20 cellular contexts compared by ENCODE assay signal in genomic region chr12:32542550-32543229, GRCh38.
DNase-seq lines count a peak whose midpoint lies in the region; ATAC-seq, FAIRE-seq and TF ChIP-seq lines count a peak whose summit lies in the region.
"Had no signal": no experiment of that assay in that cellular context is flagged by ENCODE, and none has a peak within 500 bp of the region (broad histone marks: within the 10 kb centered on the region; RNA-seq: fewer than 3 reads in every experiment).

No MANE protein-coding gene starts in this region.

- H3K4ac ChIP-seq in mesenchymal stem cell (ENCODE audit: low read depth in 1 of 2, low read length in 2 of 2), result no peak overlapping the region

- H3K4me2 ChIP-seq in GM23338, result no peak overlapping the region
- H3K4me2 ChIP-seq in mesenchymal stem cell (ENCODE audit: low read length, poor library complexity, severe bottlenecking), result peak overlapping the region; percentile 51

- H4K8ac ChIP-seq in mesenchymal stem cell (ENCODE audit: low read length), result no peak overlapping the region

- no peak overlapping the region for H3K4me3 Mint-ChIP-seq in GM23338
- no peak overlapping the region for H3K4me3 Mint-ChIP-seq in naive thymus-derived CD8-positive, alpha-beta T cell
- H3K4me3 Mint-ChIP-seq: activated T-helper 1 cell treated with anti-CD3 and anti-CD28 coated beads, Interleukin-12 subunit alpha, Interleukin-12 subunit beta, Interleukin-2, Interleukin-4 antibody, amounts not matched to agents 30 ng/mL and 10 ng/mL and 1 ng/mL, durations not matched to agents 14 hours and 24 hours and 36 hours; neural crest cell had no signal

- 99% methylated on average over 4 of the region's 6 CpGs for WGBS in mesenchymal stem cell

- H3K36me3 ChIP-seq in GM23338 (ENCODE audit: insufficient read depth) (no peaks in the 10 kb centered on the region), mesenchymal stem cell (ENCODE audit: control insufficient read depth in 1 of 2, insufficient read depth in 2 of 2, low read depth in 1 of 2, low read length in 2 of 2) (peaks cover 0 to 5% of the 10 kb centered on the region in 2 experiments)

- POLR2A ChIA-PET in naive thymus-derived CD8-positive, alpha-beta T cell (lab: Charles Lee), result no interaction called here

- no peaks in the 10 kb centered on the region for H3K27me3 ChIP-seq in GM23338 (ENCODE audit: insufficient read depth)
- no peaks in the 10 kb centered on the region for H3K27me3 ChIP-seq in mesenchymal stem cell (ENCODE audit: control insufficient read depth in 1 of 2, insufficient read depth in 1 of 2, low read length in 2 of 2)
- H3K27me3 ChIP-seq: BLaER1 treated with 17β-estradiol and CSF1 and Interleukin-3, amounts not matched to agents 10 nM and 100 nM had no signal

- H3K9ac ChIP-seq in mesenchymal stem cell (ENCODE audit: low read length), result peak overlapping the region; percentile 15
- H3K9ac ChIP-seq: BLaER1 treated with 17β-estradiol and CSF1 and Interleukin-3, amounts not matched to agents 10 nM and 100 nM had no signal

- no peaks in the 10 kb centered on the region for H3K9me2 ChIP-seq in GM23338 (ENCODE audit: insufficient read depth)

- no peak overlapping the region for H3K23ac ChIP-seq in mesenchymal stem cell (ENCODE audit: low read length in 2 of 2)

- ATAC-seq in GM23338, result no peak
- ATAC-seq in naive thymus-derived CD8-positive, alpha-beta T cell, result no peak
- ATAC-seq: GM12878 had no signal

- peaks cover 46% of the 10 kb centered on the region for H3K4me1 ChIP-seq in GM23338 (ENCODE audit: insufficient read depth)
- H3K4me1 ChIP-seq in mesenchymal stem cell (ENCODE audit: control insufficient read depth, insufficient read depth, low read depth, low read length), result peaks cover 13% of the 10 kb centered on the region

- H2BK12ac ChIP-seq in mesenchymal stem cell (ENCODE audit: low read length in 2 of 2), result no peak overlapping the region

- H2BK5ac ChIP-seq in mesenchymal stem cell (ENCODE audit: low read depth, low read length, poor library complexity, severe bottlenecking), result no peak overlapping the region

- peaks cover 37% of the 10 kb centered on the region for H4K20me1 ChIP-seq in GM23338 (replicated peaks; ENCODE audit: insufficient read depth)

- H3K9me3 ChIP-seq in mesenchymal stem cell (ENCODE audit: control insufficient read depth, low read length), result no peaks in the 10 kb centered on the region
- H3K9me3 ChIP-seq: BLaER1 treated with 17β-estradiol and CSF1 and Interleukin-3, amounts not matched to agents 10 nM and 100 nM had no signal

- TF ChIP-seq CTCF in GM23338 (conservative IDR thresholded peaks at IDR 0.05; ENCODE audit: low read depth in 2 of 2), result no peak

- H3K4me1 Mint-ChIP-seq in GM23338, result peaks cover 42% of the 10 kb centered on the region
- H3K4me1 Mint-ChIP-seq in naive thymus-derived CD8-positive, alpha-beta T cell, result peaks cover 0 to 6% (median 0%) of the 10 kb centered on the region in 4 donors

- H3K4me3 ChIP-seq in GM23338 (no peak overlapping the region), mesenchymal stem cell (ENCODE audit: insufficient read depth in 1 of 2, low read depth in 1 of 2, low read length in 2 of 2) (no peak overlapping the region)
- H3K4me3 ChIP-seq: BLaER1 treated with 17β-estradiol and CSF1 and Interleukin-3, amounts not matched to agents 10 nM and 100 nM; GM12878 had no signal

- no peak for DNase-seq in GM23338 (ENCODE audit: low spot score)
- DNase-seq in caudate nucleus (lab: John Stamatoyannopoulos, UW), result no peak
- no peak for DNase-seq in mesenchymal stem cell
- peak; percentile 58 for DNase-seq in superior temporal gyrus (ENCODE audit: extremely low spot score)
- DNase-seq in GOT3 (lab: John Stamatoyannopoulos, UW), result no peak
- DNase-seq in GM19239 (ENCODE audit: insufficient read length, low spot score), result no peak
- no peak for DNase-seq in EL
- DNase-seq in naive thymus-derived CD8-positive, alpha-beta T cell, result no peak
- DNase-seq: activated CD4-positive, alpha-beta T cell treated with anti-CD3 and anti-CD28 coated beads, Interleukin-2, amount 50 U/mL, for 48 hours; anterior cingulate cortex; DND-41; effector memory CD4-positive, alpha-beta T cell; KG1; NCI-H1417 treated with DMSO at 0.1 percent for 48 hours; NCI-H510A had no signal

- FAIRE-seq in GM19239 (lab: Jason Lieb, UNC), result no peak
- FAIRE-seq: GM12878, RCC 7860 had no signal

- H3K27ac ChIP-seq in GM23338 (ENCODE audit: low read depth) (0 out of 2 replicates have a peak overlapping the region, but pooled peaks have one; percentile 24), caudate nucleus (ENCODE audit: low read depth, low read length) (peak overlapping the region; percentile 76), mesenchymal stem cell (ENCODE audit: low read length, poor library complexity, severe bottlenecking) (no peak overlapping the region)
- H3K27ac ChIP-seq: BLaER1 treated with 17β-estradiol and CSF1 and Interleukin-3, amounts not matched to agents 10 nM and 100 nM had no signal

- no peaks in the 10 kb centered on the region for H3F3A ChIP-seq in GM23338 (replicated peaks; ENCODE audit: low read depth)

- H3K14ac ChIP-seq in mesenchymal stem cell (ENCODE audit: low read length in 2 of 2), result no peak overlapping the region

- H2AFZ ChIP-seq in GM23338 (no peak overlapping the region), mesenchymal stem cell (ENCODE audit: low read depth, low read length) (no peak overlapping the region)

- H4K91ac ChIP-seq in mesenchymal stem cell (ENCODE audit: low read length), result no peak overlapping the region

- peaks cover 2% of the 10 kb centered on the region for H3K27me3 Mint-ChIP-seq in GM23338 (ENCODE audit: insufficient read depth, low read depth, poor library complexity)
- peaks cover 0 to 12% (median 3%) of the 10 kb centered on the region in 5 donors for H3K27me3 Mint-ChIP-seq in naive thymus-derived CD8-positive, alpha-beta T cell

- H3K27ac Mint-ChIP-seq in GM23338, result peak overlapping the region; percentile 54; the same call in 1 of the 2 replicates
- H3K27ac Mint-ChIP-seq in naive thymus-derived CD8-positive, alpha-beta T cell, result no peak overlapping the region
- H3K27ac Mint-ChIP-seq: activated T-helper 1 cell treated with anti-CD3 and anti-CD28 coated beads, Interleukin-12 subunit alpha, Interleukin-12 subunit beta, Interleukin-2, Interleukin-4 antibody, amounts not matched to agents 30 ng/mL and 10 ng/mL and 1 ng/mL, durations not matched to agents 14 hours and 24 hours and 36 hours had no signal

- peaks cover 100% of the 10 kb centered on the region for H3K79me2 ChIP-seq in GM23338 (replicated peaks; ENCODE audit: insufficient read depth)

- H3K18ac ChIP-seq in mesenchymal stem cell (ENCODE audit: low read depth in 1 of 2, low read length in 2 of 2), result peak overlapping the region in 1 of 2 experiments; percentile 33

- peaks cover 13% of the 10 kb centered on the region for H3K79me1 ChIP-seq in mesenchymal stem cell (replicated peaks; ENCODE audit: low read length, poor library complexity, severe bottlenecking)

- no peak overlapping the region for H2BK120ac ChIP-seq in mesenchymal stem cell (ENCODE audit: low read depth, low read length)

- H2BK15ac ChIP-seq in mesenchymal stem cell (ENCODE audit: low read depth, poor library complexity, severe bottlenecking), result no peak overlapping the region

- H2AK5ac ChIP-seq in mesenchymal stem cell (ENCODE audit: low read length, severe bottlenecking), result peak overlapping the region; percentile 26

- peaks cover 9% of the 10 kb centered on the region for H3K36me3 Mint-ChIP-seq in GM23338 (ENCODE audit: low read depth)
- no peaks in the 10 kb centered on the region for H3K36me3 Mint-ChIP-seq in naive thymus-derived CD8-positive, alpha-beta T cell

- H3K9me3 Mint-ChIP-seq in GM23338, result no peaks in the 10 kb centered on the region
- H3K9me3 Mint-ChIP-seq in naive thymus-derived CD8-positive, alpha-beta T cell, result no peaks in the 10 kb centered on the region
- H3K9me3 Mint-ChIP-seq: activated T-helper 1 cell treated with anti-CD3 and anti-CD28 coated beads, Interleukin-12 subunit alpha, Interleukin-12 subunit beta, Interleukin-2, Interleukin-4 antibody, amounts not matched to agents 30 ng/mL and 10 ng/mL and 1 ng/mL, durations not matched to agents 14 hours and 24 hours and 36 hours; neural crest cell had no signal

TF ChIP-seq in GM23338, 12 proteins besides CTCF, POLR2A, EP300 and RAD21 (continues in another document):
- TF ChIP-seq STAT1 (IDR thresholded peaks at IDR 0.05; ENCODE audit: unreplicated experiment), result no peak
- TF ChIP-seq JUNB (IDR thresholded peaks at IDR 0.05; ENCODE audit: unreplicated experiment), result no peak
- TF ChIP-seq POLR2AphosphoS5 (IDR thresholded peaks at IDR 0.05; ENCODE audit: low read depth), result no peak
